ENCODE assay signal across 19 cellular contexts in genomic region chr20:64766-65322, GRCh38. TPM values are rescaled to one million over a fixed set of nuclear protein-coding genes. Genes with fewer than 3 reads are reported as not detected.
DNase-seq lines count a peak whose midpoint lies in the region; ATAC-seq and TF ChIP-seq lines count a peak whose summit lies in the region.
"Had no signal": no experiment of that assay in that cellular context is flagged by ENCODE, and none has a peak within 500 bp of the region (broad histone marks: within the 10 kb centered on the region; RNA-seq: fewer than 3 reads in every experiment).

No MANE protein-coding gene starts in this region.

- no peak for TF ChIP-seq POLR2A in IMR-90 (IDR thresholded peaks at IDR 0.05; ENCODE audit: low read depth, low read length)
- no peak for TF ChIP-seq POLR2A in upper lobe of left lung (IDR thresholded peaks at IDR 0.05)
- TF ChIP-seq POLR2A in GM18505 (IDR thresholded peaks at IDR 0.05; ENCODE audit: borderline replicate concordance, extremely low read depth, insufficient read depth, insufficient read length), result no peak

- TF ChIP-seq CTCF in IMR-90 (conservative IDR thresholded peaks at IDR 0.05; ENCODE audit: low read depth, low read length) (no peak), upper lobe of left lung (IDR thresholded peaks at IDR 0.05) (no peak)

- no peak overlapping the region for H4K5ac ChIP-seq in IMR-90 (ENCODE audit: low read depth, low read length)

- H3K4me2 ChIP-seq in IMR-90 (ENCODE audit: low read depth, low read length) (no peak overlapping the region), neuronal stem cell (ENCODE audit: insufficient read depth, low read length, poor library complexity, severe bottlenecking) (no peak overlapping the region)
- H3K4me2 ChIP-seq: A549, BLaER1 had no signal

- H3K79me1 ChIP-seq in IMR-90 (ENCODE audit: low read depth in 1 of 2, low read length in 2 of 2), result no peaks in the 10 kb centered on the region
- peaks cover 2% of the 10 kb centered on the region for H3K79me1 ChIP-seq in neuronal stem cell (ENCODE audit: low read depth, low read length)

- no peak overlapping the region for H2AK9ac ChIP-seq in IMR-90 (replicated peaks; ENCODE audit: low read depth, low read length, poor library complexity)

- ATAC-seq in Right ventricle myocardium inferior (peak; percentile 50), IMR-90 (ENCODE audit: low read depth) (no peak), upper lobe of left lung (ENCODE audit: low FRiP score in 2 of 2) (peak; percentile 34 to 78), GM18505 (IDR thresholded peaks at IDR 0.05; ENCODE audit: unreplicated experiment) (no peak)
- ATAC-seq: A549 had no signal

- BruUV-seq in IMR-90 (replicated peaks; lab: Mats Ljungman, UMichigan), result no TSS peak

- no peak overlapping the region for H3K4ac ChIP-seq in IMR-90 (ENCODE audit: low read depth, low read length)
- no peak overlapping the region for H3K4ac ChIP-seq in neuronal stem cell (ENCODE audit: low read length)

- no peaks in the 10 kb centered on the region for H3K27me3 ChIP-seq in IMR-90 (ENCODE audit: control insufficient read depth, insufficient read depth, low read length)
- H3K27me3 ChIP-seq in neuronal stem cell (ENCODE audit: control insufficient read depth in 3 of 3, insufficient read depth in 3 of 3, low read depth in 1 of 3, low read length in 3 of 3), result peaks cover 0 to 6% (median 0%) of the 10 kb centered on the region in 3 experiments
- H3K27me3 ChIP-seq in upper lobe of left lung, result no peaks in the 10 kb centered on the region
- H3K27me3 ChIP-seq: BLaER1 had no signal

- H3K56ac ChIP-seq in IMR-90 (ENCODE audit: extremely low read depth, insufficient read depth, low read length), result no peak overlapping the region

- H2BK12ac ChIP-seq in neuronal stem cell (ENCODE audit: low read length), result no peak overlapping the region

- in situ Hi-C loops in IMR-90 (cut with MboI; ENCODE audit: low sequenced_read_pairs), result no loop called here

- H2BK120ac ChIP-seq in IMR-90 (ENCODE audit: low read depth, low read length), result no peak overlapping the region
- H2BK120ac ChIP-seq in neuronal stem cell (ENCODE audit: low read depth, low read length), result no peak overlapping the region

- H2BK15ac ChIP-seq in IMR-90 (ENCODE audit: low read depth, low read length), result no peak overlapping the region
- no peak overlapping the region for H2BK15ac ChIP-seq in neuronal stem cell (ENCODE audit: low read length)

- H3K4me1 ChIP-seq in IMR-90 (ENCODE audit: control insufficient read depth, insufficient read depth, low read length) (peaks cover 2% of the 10 kb centered on the region; the same call in 1 of the 2 replicates), neuronal stem cell (ENCODE audit: control insufficient read depth in 2 of 2, insufficient read depth in 1 of 2, low read depth in 1 of 2, low read length in 2 of 2) (no peaks in the 10 kb centered on the region), upper lobe of left lung (no peaks in the 10 kb centered on the region)
- H3K4me1 ChIP-seq: A549, BLaER1, HAP-1 had no signal

- H4K20me1 ChIP-seq in IMR-90 (ENCODE audit: insufficient read depth, low read length), result no peaks in the 10 kb centered on the region
- H4K20me1 ChIP-seq: BLaER1 had no signal

- intact Hi-C loops in Right ventricle myocardium inferior (cut with DNase I) (no loop called here), cardiac septum (cut with DNase I) (no loop called here), IMR-90 (cut with micrococcal nuclease) (no loop called here)

- POLR2A ChIA-PET in IMR-90 (lab: Charles Lee; ENCODE audit: unreplicated experiment), result no interaction called here

- H2AFZ ChIP-seq in IMR-90 (replicated peaks; ENCODE audit: low read length, poor library complexity) (no peak overlapping the region), neuronal stem cell (ENCODE audit: low read length) (no peak overlapping the region)

- H3K36me3 ChIP-seq in IMR-90 (ENCODE audit: control insufficient read depth, insufficient read depth, low read length), result no peaks in the 10 kb centered on the region
- peaks cover 0 to 1% of the 10 kb centered on the region in 2 donors for H3K36me3 ChIP-seq in neuronal stem cell (replicated peaks in 1 of 2; ENCODE audit: control insufficient read depth in 2 of 2, insufficient read depth in 2 of 2, low read length in 2 of 2)
- H3K36me3 ChIP-seq in upper lobe of left lung, result no peaks in the 10 kb centered on the region
- H3K36me3 ChIP-seq: BLaER1, HAP-1 had no signal

- H3K14ac ChIP-seq in IMR-90 (replicated peaks; ENCODE audit: low read depth, low read length), result no peak overlapping the region
- H3K14ac ChIP-seq in neuronal stem cell (ENCODE audit: low read length), result no peak overlapping the region

- H3K9me3 ChIP-seq in IMR-90 (ENCODE audit: control insufficient read depth, insufficient read depth, low read length) (peaks cover 17% of the 10 kb centered on the region), neuronal stem cell (replicated peaks in 1 of 2; ENCODE audit: control insufficient read depth in 2 of 2, insufficient read depth in 1 of 2, low read depth in 1 of 2, low read length in 2 of 2) (peaks cover 8 to 57% of the 10 kb centered on the region in 2 donors), upper lobe of left lung (peaks cover 0 to 11% (median 0%) of the 10 kb centered on the region in 4 donors)
- H3K9me3 ChIP-seq: HAP-1 had no signal

- no peak overlapping the region for H4K91ac ChIP-seq in IMR-90 (ENCODE audit: insufficient read depth, low read depth, low read length)
- H4K91ac ChIP-seq in neuronal stem cell (ENCODE audit: low read depth, low read length, poor library complexity), result no peak overlapping the region

- no peak overlapping the region for H3K27ac ChIP-seq in IMR-90 (ENCODE audit: insufficient read depth, low read length)
- H3K27ac ChIP-seq in neuronal stem cell (replicated peaks; ENCODE audit: low read length), result no peak overlapping the region
- no peak overlapping the region for H3K27ac ChIP-seq in upper lobe of left lung
- H3K27ac ChIP-seq: 22Rv1, A549, BLaER1 had no signal

- WGBS in IMR-90 (ENCODE audit: extremely low coverage in 2 of 2, insufficient read length in 1 of 2), 2 experiments, result 32 to 100% methylated on average over 2 of the region's 2 CpGs
- 100% methylated on average over 1 to 2 of the region's 2 CpGs for WGBS in neuronal stem cell (ENCODE audit: extremely low coverage in 2 of 2, insufficient read length in 2 of 2, insufficient replicate concordance in 1 of 2), 2 donors
- 76 to 88% methylated on average over 2 of the region's 2 CpGs for WGBS in upper lobe of left lung, 2 donors

- H3K9ac ChIP-seq in IMR-90 (ENCODE audit: low read depth, low read length), result no peak overlapping the region
- peak overlapping the region; percentile 65 for H3K9ac ChIP-seq in neuronal stem cell (ENCODE audit: low read depth, low read length, poor library complexity)
- H3K9ac ChIP-seq: BLaER1 had no signal

- H3K18ac ChIP-seq in IMR-90 (ENCODE audit: low read depth, low read length) (no peak overlapping the region), neuronal stem cell (ENCODE audit: low read length) (no peak overlapping the region)

- H4K8ac ChIP-seq in IMR-90 (ENCODE audit: low read depth in 2 of 2, low read length in 2 of 2) (no peak overlapping the region), neuronal stem cell (ENCODE audit: low read depth, low read length) (no peak overlapping the region)

- CTCF ChIA-PET in IMR-90 (lab: Yijun Ruan, JAX), result no interaction called here

- no peak for DNase-seq in Right ventricle myocardium inferior (ENCODE audit: missing footprints)
- no peak for DNase-seq in cardiac septum (ENCODE audit: low spot score)
- DNase-seq in IMR-90, result no peak
- no peak for DNase-seq in neuronal stem cell (ENCODE audit: low spot score)
- DNase-seq in upper lobe of left lung, result no peak
- no peak for DNase-seq in DMS114 treated with DMSO at 0.1 percent for 48 hours (lab: John Stamatoyannopoulos, UW; ENCODE audit: unreplicated experiment)
- DNase-seq in NCI-H2107 treated with DMSO at 0.1 percent for 48 hours (lab: John Stamatoyannopoulos, UW; ENCODE audit: unreplicated experiment), result no peak
- DNase-seq: CD4-positive, alpha-beta memory T cell; DMS79 treated with DMSO at 0.1 percent for 48 hours; GF-D8 had no signal

- H3K4me3 ChIP-seq in IMR-90 (ENCODE audit: insufficient read depth, low read depth, low read length) (no peak overlapping the region), neuronal stem cell (ENCODE audit: low read length in 2 of 2) (peak overlapping the region in 1 of 2 donors; percentile 46), upper lobe of left lung (no peak overlapping the region)
- H3K4me3 ChIP-seq: A549, BLaER1, HAP-1 had no signal

- H3K9me1 ChIP-seq in IMR-90 (ENCODE audit: insufficient read depth, low read length), result no peaks in the 10 kb centered on the region

- no peak overlapping the region for H2AK5ac ChIP-seq in IMR-90 (ENCODE audit: low read depth, low read length)
- no peak overlapping the region for H2AK5ac ChIP-seq in neuronal stem cell (ENCODE audit: low read depth, low read length)

- H2BK20ac ChIP-seq in IMR-90 (ENCODE audit: low read depth, low read length), result no peak overlapping the region

- TF ChIP-seq EP300 in upper lobe of left lung (IDR thresholded peaks at IDR 0.05), result no peak

- no peak for TF ChIP-seq RAD21 in IMR-90 (IDR thresholded peaks at IDR 0.05; ENCODE audit: low read length)

- H3K23ac ChIP-seq in IMR-90 (ENCODE audit: low read depth, low read length) (no peak overlapping the region), neuronal stem cell (ENCODE audit: low read depth, low read length, poor library complexity) (no peak overlapping the region)

- peak overlapping the region; percentile 36 for H2BK5ac ChIP-seq in IMR-90 (ENCODE audit: low read depth, low read length, poor library complexity, severe bottlenecking)
- no peak overlapping the region for H2BK5ac ChIP-seq in neuronal stem cell (ENCODE audit: low read length)

- dilution Hi-C loops in IMR-90 (cut with HindIII; ENCODE audit: low sequenced_read_pairs, unreplicated experiment), result no loop called here

TF ChIP-seq in IMR-90, 13 proteins besides CTCF, POLR2A, EP300 and RAD21 (continues in another document):
- no peak for TF ChIP-seq MAZ (IDR thresholded peaks at IDR 0.05; ENCODE audit: borderline replicate concordance, low read depth, low read length)
- no peak for TF ChIP-seq BHLHE40 (IDR thresholded peaks at IDR 0.05; ENCODE audit: low read depth, low read length)

RNA-seq across cellular contexts. Expression of gene DEFB125, which starts 22.6 kb away (rescaled TPM):
- not detected for total RNA-seq in Right ventricle myocardium inferior
- not detected for total RNA-seq in cardiac septum
- total RNA-seq in IMR-90 (2012; rRNA removed), result not detected in 2 replicates
- polyA plus RNA-seq in IMR-90 (2012; rRNA removed), result not detected in 2 replicates
- not detected in 2 replicates for polyA plus RNA-seq in IMR-90 (2012; cell fraction: cytosol; rRNA removed)
- polyA plus RNA-seq in IMR-90 (2012; cell fraction: nucleus; rRNA removed; ENCODE audit: low replicate concordance), result not detected in 2 replicates
- not detected for polyA plus RNA-seq in neuronal stem cell (2013, experiment 1 of 2)
- not detected for polyA plus RNA-seq in neuronal stem cell (2013, experiment 2 of 2)
- not detected for total RNA-seq in upper lobe of left lung
- total RNA-seq: CD4-positive, alpha-beta memory T cell; H1; HT-29 had no signal
- polyA plus RNA-seq: A549; AG04450; CD14-positive monocyte; CD4-positive, alpha-beta memory T cell; H1 had no signal

Comparison
In these comparisons a context has a peak if more than half of its experiments do, and no peak if none do; other contexts are left out.
1. ATAC-seq: peak in Right ventricle myocardium inferior (single experiment) and upper lobe of left lung (2 of 2); none in IMR-90 (single experiment) and GM18505 (single experiment).